24 cellular contexts compared by ENCODE assay signal in the genomic region with DNA sequence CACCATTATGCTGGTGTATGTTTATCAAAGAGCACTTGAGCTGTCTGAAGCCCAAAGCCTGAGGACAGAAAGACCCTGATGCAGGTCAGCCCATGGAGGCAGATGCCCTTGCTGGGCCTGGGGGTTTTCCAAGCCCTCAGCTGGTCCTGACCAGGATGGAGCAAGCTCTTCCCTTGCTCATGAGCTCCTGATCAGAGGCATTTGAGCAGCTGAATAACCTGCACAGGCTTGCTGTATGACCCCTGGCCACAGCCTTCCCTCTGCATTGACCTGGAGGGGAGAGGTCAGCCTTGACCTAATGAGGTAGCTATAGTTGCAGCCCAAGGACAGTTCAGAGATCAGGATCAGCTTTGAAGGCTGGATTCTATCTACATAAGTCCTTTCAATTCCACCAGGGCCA. TPM values are rescaled to one million over a fixed set of nuclear protein-coding genes. Genes with fewer than 3 reads are reported as not detected.
DNase-seq lines count a peak whose midpoint lies in the region; ATAC-seq and TF ChIP-seq lines count a peak whose summit lies in the region.
"Had no signal": no experiment of that assay in that cellular context is flagged by ENCODE, and none has a peak within 500 bp of the region (broad histone marks: within the 10 kb centered on the region; RNA-seq: fewer than 3 reads in every experiment).

No MANE protein-coding gene starts in this region.

- H3K4me1 Mint-ChIP-seq in Calu3 (ENCODE audit: low read depth, unreplicated experiment) = peaks cover 21% of the 10 kb centered on the region
- H3K4me1 Mint-ChIP-seq in central memory CD8-positive, alpha-beta T cell = no peaks in the 10 kb centered on the region
- H3K4me1 Mint-ChIP-seq: activated CD4-positive, alpha-beta T cell treated with anti-CD3 and anti-CD28 coated beads, Interleukin-2, amount 10 ng/mL, durations not matched to agents 24 days and 14 days; activated naive CD8-positive, alpha-beta T cell treated with anti-CD3 and anti-CD28 coated beads, Interleukin-2, amount 50 U/mL, for 24 hours had no signal

- H3K27me3 ChIP-seq in neuronal stem cell (ENCODE audit: control insufficient read depth in 3 of 3, insufficient read depth in 3 of 3, low read depth in 1 of 3, low read length in 3 of 3) = peaks cover 0 to 1% (median 0%) of the 10 kb centered on the region in 3 experiments
- H3K27me3 ChIP-seq: brain microvascular endothelial cell, tibial nerve had no signal

- no peak overlapping the region for H2BK5ac ChIP-seq in neuronal stem cell (ENCODE audit: low read length)

- H3K18ac ChIP-seq in neuronal stem cell (ENCODE audit: low read length) = no peak overlapping the region

- no peaks in the 10 kb centered on the region for H3K9me3 Mint-ChIP-seq in Calu3 (ENCODE audit: low read depth, unreplicated experiment)
- no peaks in the 10 kb centered on the region for H3K9me3 Mint-ChIP-seq in central memory CD8-positive, alpha-beta T cell
- H3K9me3 Mint-ChIP-seq: activated CD4-positive, alpha-beta T cell treated with anti-CD3 and anti-CD28 coated beads, Interleukin-2, amount 10 ng/mL, durations not matched to agents 24 days and 14 days; activated naive CD8-positive, alpha-beta T cell treated with anti-CD3 and anti-CD28 coated beads, Interleukin-2, amount 50 U/mL, for 24 hours had no signal

- no peak overlapping the region for H2BK15ac ChIP-seq in neuronal stem cell (ENCODE audit: low read length)

- no peak overlapping the region for H3K14ac ChIP-seq in neuronal stem cell (ENCODE audit: low read length)

- H3K9ac ChIP-seq in neuronal stem cell (ENCODE audit: low read depth, low read length, poor library complexity) = peak overlapping the region; percentile 3

- H2BK12ac ChIP-seq in neuronal stem cell (ENCODE audit: low read length) = no peak overlapping the region

- no peak overlapping the region for H3K27ac ChIP-seq in neuronal stem cell (replicated peaks; ENCODE audit: low read length)
- H3K27ac ChIP-seq: brain microvascular endothelial cell, epithelial cell of prostate, tibial nerve had no signal

- CTCF ChIA-PET in Calu3 (lab: Charles Lee) = interaction anchor here (0.6 kb wide), 1 partner anchor 27 kb away, joined by 10 read pairs; no protein-coding TSS in a partner anchor

- no TSS peak for BruUV-seq in Calu3 (replicated peaks; lab: Mats Ljungman, UMichigan)

- no peak overlapping the region for H2AFZ ChIP-seq in neuronal stem cell (ENCODE audit: low read length)

- no peak for ATAC-seq in central memory CD8-positive, alpha-beta T cell (replicated peaks; ENCODE audit: extremely low read depth, poor library complexity, severe bottlenecking)
- ATAC-seq in GM18907 (IDR thresholded peaks at IDR 0.05; ENCODE audit: unreplicated experiment) (no peak), GM21717 (IDR thresholded peaks at IDR 0.05; ENCODE audit: unreplicated experiment) (no peak)
- ATAC-seq: activated naive CD8-positive, alpha-beta T cell treated with anti-CD3 and anti-CD28 coated beads, Interleukin-2, amount 50 U/mL, for 24 hours; activated T-cell treated with anti-CD3 and anti-CD28 coated beads, Interleukin-2, amount 50 U/mL, for 4 hours had no signal

- no peak overlapping the region for H4K91ac ChIP-seq in neuronal stem cell (ENCODE audit: low read depth, low read length, poor library complexity)

- H3K4me2 ChIP-seq in neuronal stem cell (ENCODE audit: insufficient read depth, low read length, poor library complexity, severe bottlenecking) = no peak overlapping the region

- H2AK5ac ChIP-seq in neuronal stem cell (ENCODE audit: low read depth, low read length) = no peak overlapping the region

- intact Hi-C loops in Calu3 (cut with micrococcal nuclease; ENCODE audit: unreplicated experiment) = no loop called here

- H3K79me1 ChIP-seq in neuronal stem cell (ENCODE audit: low read depth, low read length) = no peaks in the 10 kb centered on the region

- no peak overlapping the region for H3K23ac ChIP-seq in neuronal stem cell (ENCODE audit: low read depth, low read length, poor library complexity)

- peaks cover 0 to 8% of the 10 kb centered on the region in 2 donors for H3K4me1 ChIP-seq in neuronal stem cell (ENCODE audit: control insufficient read depth in 2 of 2, insufficient read depth in 1 of 2, low read depth in 1 of 2, low read length in 2 of 2)
- H3K4me1 ChIP-seq: HAP-1 had no signal

- H3K9me3 ChIP-seq in neuronal stem cell (replicated peaks in 1 of 2; ENCODE audit: control insufficient read depth in 2 of 2, insufficient read depth in 1 of 2, low read depth in 1 of 2, low read length in 2 of 2) = peaks cover 3 to 8% of the 10 kb centered on the region in 2 donors
- H3K9me3 ChIP-seq: HAP-1 had no signal

- no peaks in the 10 kb centered on the region for H3K36me3 Mint-ChIP-seq in Calu3 (ENCODE audit: insufficient read depth, unreplicated experiment)
- no peaks in the 10 kb centered on the region for H3K36me3 Mint-ChIP-seq in central memory CD8-positive, alpha-beta T cell (ENCODE audit: insufficient read depth)

- no peaks in the 10 kb centered on the region for H3K27me3 Mint-ChIP-seq in Calu3 (ENCODE audit: unreplicated experiment)
- H3K27me3 Mint-ChIP-seq in central memory CD8-positive, alpha-beta T cell = peaks cover 7% of the 10 kb centered on the region
- H3K27me3 Mint-ChIP-seq: activated CD4-positive, alpha-beta T cell treated with anti-CD3 and anti-CD28 coated beads, Interleukin-2, amount 10 ng/mL, durations not matched to agents 24 days and 14 days; activated naive CD8-positive, alpha-beta T cell treated with anti-CD3 and anti-CD28 coated beads, Interleukin-2, amount 50 U/mL, for 24 hours had no signal

- DNase-seq in 8988T (peak; percentile 3), Calu3 (peak; percentile 0), neuronal stem cell (ENCODE audit: low spot score) (no peak), NCI-H1436 (lab: John Stamatoyannopoulos, UW) (no peak), T-helper 9 cell (no peak)
- peak; percentile 0 to 5 for DNase-seq in central memory CD8-positive, alpha-beta T cell (ENCODE audit: low spot score in 2 of 2)
- DNase-seq: activated CD4-positive, alpha-beta T cell treated with anti-CD3 and anti-CD28 coated beads, Interleukin-2, amount 10 ng/mL, durations not matched to agents 24 days and 14 days; activated naive CD8-positive, alpha-beta T cell treated with anti-CD3 and anti-CD28 coated beads, Interleukin-2, amount 50 U/mL, for 24 hours; brain microvascular endothelial cell; dermis blood vessel endothelial cell; foreskin melanocyte; kidney glomerular epithelial cell; NCI-H1092; NCI-H2081 treated with DMSO at 0.1 percent for 48 hours; NCI-H510A treated with DMSO at 0.1 percent for 48 hours; stimulated activated naive CD4-positive, alpha-beta T cell treated with Interleukin-2 at 50 U/mL for 16 hours had no signal

- no peak overlapping the region for H3K27ac Mint-ChIP-seq in Calu3 (ENCODE audit: unreplicated experiment)
- no peak overlapping the region for H3K27ac Mint-ChIP-seq in central memory CD8-positive, alpha-beta T cell (ENCODE audit: low read depth)
- H3K27ac Mint-ChIP-seq: activated CD4-positive, alpha-beta T cell treated with anti-CD3 and anti-CD28 coated beads, Interleukin-2, amount 10 ng/mL, durations not matched to agents 24 days and 14 days; activated naive CD8-positive, alpha-beta T cell treated with anti-CD3 and anti-CD28 coated beads, Interleukin-2, amount 50 U/mL, for 24 hours; nephron progenitor cell had no signal

- no peaks in the 10 kb centered on the region for H3K36me3 ChIP-seq in neuronal stem cell (replicated peaks in 1 of 2; ENCODE audit: control insufficient read depth in 2 of 2, insufficient read depth in 2 of 2, low read length in 2 of 2)
- H3K36me3 ChIP-seq: brain microvascular endothelial cell, HAP-1 had no signal

- no peak overlapping the region for H3K4me3 Mint-ChIP-seq in Calu3 (ENCODE audit: low read depth, unreplicated experiment)
- H3K4me3 Mint-ChIP-seq in central memory CD8-positive, alpha-beta T cell = no peak overlapping the region
- H3K4me3 Mint-ChIP-seq: activated CD4-positive, alpha-beta T cell treated with anti-CD3 and anti-CD28 coated beads, Interleukin-2, amount 10 ng/mL, durations not matched to agents 24 days and 14 days; activated naive CD8-positive, alpha-beta T cell treated with anti-CD3 and anti-CD28 coated beads, Interleukin-2, amount 50 U/mL, for 24 hours; activated T-cell treated with anti-CD3 and anti-CD28 coated beads, Interleukin-2, amount 50 U/mL, for 4 hours; nephron progenitor cell had no signal

- no peak for TF ChIP-seq CTCF in Calu3 (IDR thresholded peaks at IDR 0.05; ENCODE audit: unreplicated experiment)

- H3K4me3 ChIP-seq in neuronal stem cell (ENCODE audit: low read length in 2 of 2) = no peak overlapping the region
- H3K4me3 ChIP-seq: HAP-1, tibial nerve had no signal

- H3K4ac ChIP-seq in neuronal stem cell (ENCODE audit: low read length) = no peak overlapping the region

- no peak overlapping the region for H4K8ac ChIP-seq in neuronal stem cell (ENCODE audit: low read depth, low read length)

- no peak overlapping the region for H2BK120ac ChIP-seq in neuronal stem cell (ENCODE audit: low read depth, low read length)

RNA-seq across cellular contexts. Expression of a gene that starts 13.0 kb away (rescaled TPM):
- 1.7 and 2.6 TPM in 2 replicates for total RNA-seq in Calu3 (2022)
- 0.47 TPM for polyA plus RNA-seq in neuronal stem cell (2013, experiment 1 of 2)
- 0.46 TPM for polyA plus RNA-seq in neuronal stem cell (2013, experiment 2 of 2)
- total RNA-seq: activated CD4-positive, alpha-beta T cell treated with anti-CD3 and anti-CD28 coated beads, Interleukin-2, amount 10 ng/mL, durations not matched to agents 24 days and 14 days had no signal

RNA-seq across cellular contexts. Expression of a gene that starts 39.1 kb away (rescaled TPM):
- total RNA-seq in Calu3 (2022) = not detected in 2 replicates
- polyA plus RNA-seq in neuronal stem cell (2013, experiment 1 of 2) = 0.39 TPM
- polyA plus RNA-seq in neuronal stem cell (2013, experiment 2 of 2) = 0.08 TPM
- total RNA-seq: activated CD4-positive, alpha-beta T cell treated with anti-CD3 and anti-CD28 coated beads, Interleukin-2, amount 10 ng/mL, durations not matched to agents 24 days and 14 days; activated T-cell treated with anti-CD3 and anti-CD28 coated beads, Interleukin-2, amount 50 U/mL, for 4 hours; dermis blood vessel endothelial cell; LHCN-M2; tibial nerve had no signal

Comparison
In these comparisons a context has a peak if more than half of its experiments do, and no peak if none do; other contexts are left out.
1. DNase-seq: peak in 8988T (single experiment), Calu3 (single experiment) and central memory CD8-positive, alpha-beta T cell (2 of 2); none in neuronal stem cell (single experiment), NCI-H1436 (single experiment) and T-helper 9 cell (single experiment).